In the genomic region with DNA sequence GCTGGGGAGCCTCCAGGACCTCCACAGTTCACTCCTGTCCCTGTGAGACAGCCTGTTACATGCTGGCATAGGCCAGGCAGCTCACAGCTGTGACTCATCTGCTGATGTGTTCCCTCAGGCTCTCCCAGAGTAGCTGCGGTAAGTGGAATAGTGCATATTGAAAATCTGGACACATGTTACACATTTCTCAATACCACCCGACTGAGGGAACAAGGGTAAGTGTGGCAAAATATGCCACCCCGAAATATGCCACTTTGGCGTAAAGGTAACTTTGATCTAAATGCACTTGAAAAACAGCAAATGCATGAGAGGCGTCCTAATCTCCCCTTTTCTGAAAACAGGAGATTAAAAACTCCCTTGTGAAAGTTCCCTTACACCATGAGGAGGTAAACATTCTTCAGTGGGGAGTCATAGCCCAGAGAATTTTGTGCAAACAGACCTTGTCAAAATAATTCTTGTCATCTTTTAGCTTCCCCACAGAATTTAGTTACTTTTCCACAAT, we compare ENCODE assay signal across 12 cellular contexts.
DNase-seq lines count a peak whose midpoint lies in the region; ATAC-seq and TF ChIP-seq lines count a peak whose summit lies in the region.
"Had no signal": no experiment of that assay in that cellular context is flagged by ENCODE, and none has a peak within 500 bp of the region (broad histone marks: within the 10 kb centered on the region; RNA-seq: fewer than 3 reads in every experiment).

No MANE protein-coding gene starts in this region.

- ATAC-seq in left lung (peak; percentile 100), HG02588 (IDR thresholded peaks at IDR 0.05; ENCODE audit: unreplicated experiment) (no peak)

- DNase-seq in A673 (ENCODE audit: low spot score) (peak; percentile 44), M059J (ENCODE audit: low read depth) (peak; percentile 96), choroid plexus epithelial cell (ENCODE audit: low read depth) (peak; percentile 95), left lung (peak; percentile 57 to 58), medulla oblongata (ENCODE audit: extremely low spot score) (no peak), activated gamma-delta T cell treated with Interleukin-2 at 50 U/mL for 16 hours (no peak), NCI-H345 (lab: John Stamatoyannopoulos, UW) (no peak)
- DNase-seq: activated CD4-positive, alpha-beta memory T cell treated with anti-CD3 and anti-CD28 coated beads, Interleukin-2, amount 10 ng/mL, durations not matched to agents 7 days and 5 days; C1 segment of cervical spinal cord; central memory CD4-positive, alpha-beta T cell; NCI-H2029 had no signal

- intact Hi-C loops in A673 (cut with micrococcal nuclease; ENCODE audit: unreplicated experiment) (no loop called here), left lung (cut with DNase I) (no loop called here)

- no peak for TF ChIP-seq CTCF in A673 (conservative IDR thresholded peaks at IDR 0.05; ENCODE audit: low read depth, low read length)
- TF ChIP-seq CTCF in choroid plexus epithelial cell (conservative IDR thresholded peaks at IDR 0.05; ENCODE audit: low read depth, low read length), result no peak
- TF ChIP-seq CTCF in left lung (IDR thresholded peaks at IDR 0.05), result no peak

- POLR2A ChIA-PET in A673 (lab: Charles Lee; ENCODE audit: low non-redundant PET), result no interaction called here

- H3K4me3 ChIP-seq in A673 (ENCODE audit: low read depth, low read length, poor library complexity, severe bottlenecking) (no peak overlapping the region), choroid plexus epithelial cell (ENCODE audit: low read depth, low read length) (peak overlapping the region; percentile 34), left lung (no peak overlapping the region)

- CTCF ChIA-PET in A673 (lab: Charles Lee), result no interaction called here

- H3K27me3 ChIP-seq in A673 (replicated peaks; ENCODE audit: insufficient read depth, low read depth, low read length, poor library complexity), result no peaks in the 10 kb centered on the region
- H3K27me3 ChIP-seq in left lung, result no peaks in the 10 kb centered on the region

- H3K4me1 ChIP-seq in A673 (ENCODE audit: insufficient read depth, low read length, poor library complexity, severe bottlenecking), result no peaks in the 10 kb centered on the region
- H3K4me1 ChIP-seq in left lung, result no peaks in the 10 kb centered on the region

- H3K27ac ChIP-seq in A673 (ENCODE audit: low read depth, low read length, poor library complexity, severe bottlenecking) (no peak overlapping the region), left lung (peak overlapping the region; percentile 15 to 21)

- H3K36me3 ChIP-seq in A673 (ENCODE audit: insufficient read depth, low read length, poor library complexity, severe bottlenecking) (no peaks in the 10 kb centered on the region), left lung (no peaks in the 10 kb centered on the region)

- H3K9me3 ChIP-seq in A673 (ENCODE audit: low read depth, low read length, poor library complexity, severe bottlenecking) (no peaks in the 10 kb centered on the region), left lung (no peaks in the 10 kb centered on the region)

- no TSS peak for BruUV-seq in A673 (replicated peaks; lab: Mats Ljungman, UMichigan)

Comparison
In these comparisons a context has a peak if more than half of its experiments do, and no peak if none do; other contexts are left out.
1. DNase-seq: peak in A673 (single experiment), M059J (single experiment), choroid plexus epithelial cell (single experiment) and left lung (2 of 2); none in medulla oblongata (single experiment), activated gamma-delta T cell treated with Interleukin-2 at 50 U/mL for 16 hours (single experiment) and NCI-H345 (single experiment).